Comparison of ENCODE assay signal across 19 cellular contexts in the genomic region with DNA sequence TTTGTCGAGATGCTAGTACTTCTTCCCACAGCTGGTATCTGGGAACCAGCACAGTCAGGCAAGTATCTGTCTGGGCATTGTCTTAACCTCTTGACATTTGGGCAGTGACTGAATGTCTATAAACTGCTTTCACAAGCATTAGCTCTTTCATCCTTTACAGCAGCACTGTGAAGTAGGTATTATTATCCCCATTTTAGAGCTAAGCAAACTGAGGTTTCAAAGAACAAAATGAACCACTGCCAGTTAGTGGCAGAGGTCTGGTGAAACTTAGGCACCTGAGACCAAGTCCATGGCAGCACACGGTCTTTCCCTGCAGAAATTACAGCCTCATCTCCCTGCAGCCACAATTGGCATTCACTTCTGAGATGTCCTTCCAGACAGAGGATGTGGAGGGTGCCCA.
DNase-seq lines count a peak whose midpoint lies in the region; ATAC-seq, FAIRE-seq and TF ChIP-seq lines count a peak whose summit lies in the region.
"Had no signal": no experiment of that assay in that cellular context is flagged by ENCODE, and none has a peak within 500 bp of the region (broad histone marks: within the 10 kb centered on the region; RNA-seq: fewer than 3 reads in every experiment).

No MANE protein-coding gene starts in this region.

- peaks cover 3% of the 10 kb centered on the region for H3K9me3 Mint-ChIP-seq in natural killer cell treated with Interleukin-12 subunit alpha and Interleukin-12 subunit beta and Interleukin-15 and Interleukin-18, amount 100 ng/mL, for 72 hours
- no peaks in the 10 kb centered on the region for H3K9me3 Mint-ChIP-seq in natural killer cell
- H3K9me3 Mint-ChIP-seq: CD8-positive, alpha-beta T cell; GM23338 had no signal

- POLR2A ChIA-PET in PC-9 (lab: Charles Lee; ENCODE audit: unreplicated experiment): no interaction called here
- POLR2A ChIA-PET in K562 (lab: Yijun Ruan, JAX): interaction anchor here (0.6 to 1.0 kb wide), 3 partner anchors 26 to 361 kb away, joined by 3 to 4 read pairs (median 3); no protein-coding TSS in a partner anchor

- TF ChIP-seq RAD21 in K562 (CRISPR knock-in tag; conservative IDR thresholded peaks at IDR 0.05 in 1 of 2, IDR thresholded peaks at IDR 0.05 in 1 of 2): no peak
- TF ChIP-seq RAD21 in neural cell (conservative IDR thresholded peaks at IDR 0.05): no peak

- no peak for ATAC-seq in natural killer cell treated with Interleukin-12 subunit alpha and Interleukin-12 subunit beta and Interleukin-15 and Interleukin-18, amount 100 ng/mL, for 72 hours
- no peak for ATAC-seq in natural killer cell
- no peak for ATAC-seq in K562
- ATAC-seq: CD8-positive, alpha-beta T cell had no signal

- 0% methylated on average over 2 of the region's 2 CpGs for WGBS in K562 (ENCODE audit: insufficient coverage, low coverage, missing lambda C conversion rate)

- BruUV-seq in PC-9 (replicated peaks; lab: Mats Ljungman, UMichigan) (no TSS peak), K562 (replicated peaks; lab: Mats Ljungman, UMichigan) (no TSS peak)

- H3K4me3 ChIP-seq in PC-9 (no peak overlapping the region), K562 (no peak overlapping the region), neural cell (ENCODE audit: low read length) (peak overlapping the region; percentile 41), Karpas-422 (ENCODE audit: low read length) (no peak overlapping the region)
- H3K4me3 ChIP-seq: BLaER1, GM23338, HAP-1 had no signal

- H3K9me2 ChIP-seq in PC-9 (ENCODE audit: insufficient read depth): no peaks in the 10 kb centered on the region
- H3K9me2 ChIP-seq in neural cell (ENCODE audit: insufficient read depth, low read length): no peaks in the 10 kb centered on the region
- H3K9me2 ChIP-seq in Karpas-422 (replicated peaks; ENCODE audit: insufficient read depth, low read length): no peaks in the 10 kb centered on the region

- H3K4me2 ChIP-seq in PC-9 (peak overlapping the region; percentile 68), K562 (ENCODE audit: insufficient read depth, low read length) (no peak overlapping the region), neural cell (ENCODE audit: low read length) (no peak overlapping the region), Karpas-422 (ENCODE audit: low read depth, low read length, poor library complexity, severe bottlenecking) (no peak overlapping the region)
- H3K4me2 ChIP-seq: BLaER1, GM23338 had no signal

- peak overlapping the region; percentile 53 for H3K27ac ChIP-seq in PC-9
- H3K27ac ChIP-seq in K562 (ENCODE audit: extremely low read depth, low read depth, low read length): no peak overlapping the region
- H3K27ac ChIP-seq in neural cell (ENCODE audit: low read length): peak overlapping the region; percentile 82
- no peak overlapping the region for H3K27ac ChIP-seq in Karpas-422 (ENCODE audit: low read length)
- H3K27ac ChIP-seq: BLaER1, C4-2B had no signal

- peak overlapping the region in 1 of 2 donors; percentile 20 for H3K27ac Mint-ChIP-seq in natural killer cell treated with Interleukin-12 subunit alpha and Interleukin-12 subunit beta and Interleukin-15 and Interleukin-18, amount 100 ng/mL, for 72 hours
- peak overlapping the region in 1 of 2 donors; percentile 38 for H3K27ac Mint-ChIP-seq in natural killer cell
- H3K27ac Mint-ChIP-seq: B cell; CD8-positive, alpha-beta T cell; GM23338 had no signal

- CTCF ChIA-PET in PC-9 (lab: Charles Lee) (no interaction called here), K562 (lab: Yijun Ruan, JAX; ENCODE audit: low intra/inter-chr PET ratio) (no interaction called here)

- H3K27me3 Mint-ChIP-seq in natural killer cell treated with Interleukin-12 subunit alpha and Interleukin-12 subunit beta and Interleukin-15 and Interleukin-18, amount 100 ng/mL, for 72 hours: peaks cover 0 to 2% of the 10 kb centered on the region in 2 donors
- H3K27me3 Mint-ChIP-seq in natural killer cell (ENCODE audit: low read depth in 2 of 2): no peaks in the 10 kb centered on the region

- no peak for FAIRE-seq in K562 (lab: Jason Lieb, UNC)
- FAIRE-seq: G401.6, H54 had no signal

- H3K36me3 Mint-ChIP-seq in natural killer cell treated with Interleukin-12 subunit alpha and Interleukin-12 subunit beta and Interleukin-15 and Interleukin-18, amount 100 ng/mL, for 72 hours: peaks cover 13% of the 10 kb centered on the region
- peaks cover 8% of the 10 kb centered on the region for H3K36me3 Mint-ChIP-seq in natural killer cell
- H3K36me3 Mint-ChIP-seq: CD4-positive, CD25-positive, alpha-beta regulatory T cell; CD8-positive, alpha-beta T cell had no signal

- no peak for TF ChIP-seq POLR2A in K562 (conservative IDR thresholded peaks at IDR 0.05)

- no peak for DNase-seq in natural killer cell treated with Interleukin-12 subunit alpha and Interleukin-12 subunit beta and Interleukin-15 and Interleukin-18, amount 100 ng/mL, for 72 hours (ENCODE audit: low spot score)
- DNase-seq in natural killer cell (no peak), PC-9 (peak in 1 of 2 experiments; percentile 20), K562 (ENCODE audit: extremely low read depth in 1 of 4, low spot score in 3 of 4) (no peak), Karpas-422 (no peak), HK-2 (ENCODE audit: unreplicated experiment) (no peak)
- no peak for DNase-seq in activated T-cell treated with anti-CD3 and anti-CD28 coated beads, Interleukin-2, amount 50 U/mL, for 48 hours
- DNase-seq: CD8-positive, alpha-beta T cell; DND-41 had no signal

- intact Hi-C loops in natural killer cell (cut with micrococcal nuclease) (no loop called here), PC-9 (cut with micrococcal nuclease; ENCODE audit: unreplicated experiment) (no loop called here), K562 (cut with micrococcal nuclease) (no loop called here)

- H3K79me2 ChIP-seq in PC-9 (ENCODE audit: low read depth) (no peaks in the 10 kb centered on the region), K562 (ENCODE audit: control insufficient read depth, insufficient read depth, low read length) (no peaks in the 10 kb centered on the region), neural cell (replicated peaks; ENCODE audit: insufficient read depth, low read length) (no peaks in the 10 kb centered on the region), Karpas-422 (ENCODE audit: low read length) (no peaks in the 10 kb centered on the region)

- no peak for TF ChIP-seq CTCF in natural killer cell (IDR thresholded peaks at IDR 0.05)
- TF ChIP-seq CTCF in PC-9 (conservative IDR thresholded peaks at IDR 0.05): no peak
- no peak for TF ChIP-seq CTCF in K562 (IDR thresholded peaks at IDR 0.05 in 2 of 3, conservative IDR thresholded peaks at IDR 0.05 in 1 of 3; ENCODE audit: insufficient read depth in 2 of 3, low read depth in 1 of 3, low read length in 3 of 3)
- TF ChIP-seq CTCF in neural cell (IDR thresholded peaks at IDR 0.05; ENCODE audit: poor library complexity, severe bottlenecking): no peak

- no peaks in the 10 kb centered on the region for H4K20me1 ChIP-seq in PC-9 (ENCODE audit: insufficient read depth)
- peaks cover 3% of the 10 kb centered on the region; the same call in 1 of the 2 replicates for H4K20me1 ChIP-seq in K562 (replicated peaks; ENCODE audit: control insufficient read depth, insufficient read depth, low read length)
- no peaks in the 10 kb centered on the region for H4K20me1 ChIP-seq in neural cell (ENCODE audit: insufficient read depth)
- H4K20me1 ChIP-seq in Karpas-422 (ENCODE audit: insufficient read depth, low read depth, low read length): no peaks in the 10 kb centered on the region
- H4K20me1 ChIP-seq: BLaER1 had no signal

- H3F3A ChIP-seq in PC-9 (ENCODE audit: insufficient read depth, low read depth): peaks cover 43% of the 10 kb centered on the region
- no peaks in the 10 kb centered on the region for H3F3A ChIP-seq in neural cell (ENCODE audit: insufficient read depth, low read length, poor library complexity, severe bottlenecking)

- H3K4me1 Mint-ChIP-seq in natural killer cell treated with Interleukin-12 subunit alpha and Interleukin-12 subunit beta and Interleukin-15 and Interleukin-18, amount 100 ng/mL, for 72 hours (ENCODE audit: low read depth in 2 of 2): peaks cover 46 to 52% of the 10 kb centered on the region in 2 donors
- H3K4me1 Mint-ChIP-seq in natural killer cell: peaks cover 57 to 77% of the 10 kb centered on the region in 2 donors
- H3K4me1 Mint-ChIP-seq: B cell; CD4-positive, CD25-positive, alpha-beta regulatory T cell had no signal

- peak overlapping the region; percentile 9 for H3K4me3 Mint-ChIP-seq in natural killer cell treated with Interleukin-12 subunit alpha and Interleukin-12 subunit beta and Interleukin-15 and Interleukin-18, amount 100 ng/mL, for 72 hours
- no peak overlapping the region for H3K4me3 Mint-ChIP-seq in natural killer cell
- H3K4me3 Mint-ChIP-seq: B cell; CD4-positive, CD25-positive, alpha-beta regulatory T cell; CD8-positive, alpha-beta T cell; GM23338 had no signal

- H3K27me3 ChIP-seq in PC-9 (ENCODE audit: insufficient read depth, low read depth) (no peaks in the 10 kb centered on the region), K562 (ENCODE audit: control insufficient read depth in 2 of 2, insufficient read depth in 2 of 2, low read length in 2 of 2) (peaks cover 3 to 52% of the 10 kb centered on the region in 2 experiments; a peak in 4 of 5 replicates), neural cell (ENCODE audit: insufficient read depth, low read depth, low read length) (no peaks in the 10 kb centered on the region), Karpas-422 (ENCODE audit: low read length) (no peaks in the 10 kb centered on the region)
- H3K27me3 ChIP-seq: BLaER1 had no signal

- TF ChIP-seq EP300 in K562 (IDR thresholded peaks at IDR 0.05; ENCODE audit: low read length) (no peak), neural cell (conservative IDR thresholded peaks at IDR 0.05; ENCODE audit: poor library complexity, severe bottlenecking) (no peak)

- in situ Hi-C loops in K562 (cut with MboI): no loop called here

- H3K36me3 ChIP-seq in PC-9 (ENCODE audit: low read depth) (no peaks in the 10 kb centered on the region), K562 (ENCODE audit: control insufficient read depth, insufficient read depth, low read length) (no peaks in the 10 kb centered on the region), neural cell (ENCODE audit: insufficient read depth, low read length) (no peaks in the 10 kb centered on the region), Karpas-422 (ENCODE audit: insufficient read depth, low read length) (no peaks in the 10 kb centered on the region)
- H3K36me3 ChIP-seq: BLaER1, HAP-1 had no signal

- H3K9me1 ChIP-seq in K562 (ENCODE audit: control insufficient read depth, insufficient read depth, low read length): no peaks in the 10 kb centered on the region

- H3K4me1 ChIP-seq in PC-9 (replicated peaks; ENCODE audit: insufficient read depth): peaks cover 63% of the 10 kb centered on the region
- H3K4me1 ChIP-seq in K562 (replicated peaks in 1 of 2; ENCODE audit: control insufficient read depth in 2 of 2, insufficient read depth in 2 of 2, low read length in 2 of 2): no peaks in the 10 kb centered on the region
- H3K4me1 ChIP-seq in Karpas-422 (ENCODE audit: low read length): no peaks in the 10 kb centered on the region
- H3K4me1 ChIP-seq: BLaER1, HAP-1 had no signal

- H2AFZ ChIP-seq in PC-9: no peak overlapping the region
- no peak overlapping the region for H2AFZ ChIP-seq in K562 (ENCODE audit: low read depth, low read length)
- H2AFZ ChIP-seq in neural cell (ENCODE audit: low read depth, low read length): no peak overlapping the region
- no peak overlapping the region for H2AFZ ChIP-seq in Karpas-422 (ENCODE audit: low read length)
- H2AFZ ChIP-seq: GM23338 had no signal

- no peaks in the 10 kb centered on the region for H3K9me3 ChIP-seq in PC-9 (ENCODE audit: insufficient read depth, low read depth)
- no peaks in the 10 kb centered on the region for H3K9me3 ChIP-seq in K562 (replicated peaks; ENCODE audit: control insufficient read depth, insufficient read depth, low read depth, low read length)
- H3K9me3 ChIP-seq in neural cell (ENCODE audit: low read length): no peaks in the 10 kb centered on the region
- H3K9me3 ChIP-seq in Karpas-422 (ENCODE audit: low read length): no peaks in the 10 kb centered on the region
- H3K9me3 ChIP-seq: BLaER1, Caco-2, HAP-1 had no signal

- H3K9ac ChIP-seq in K562 (ENCODE audit: insufficient read depth in 1 of 2, low read depth in 2 of 2, low read length in 2 of 2): no peak overlapping the region
- no peak overlapping the region for H3K9ac ChIP-seq in neural cell (ENCODE audit: low read length)
- H3K9ac ChIP-seq in Karpas-422 (ENCODE audit: low read length): no peak overlapping the region
- H3K9ac ChIP-seq: BLaER1 had no signal

Comparison
In these comparisons a context has a peak if more than half of its experiments do, and no peak if none do; other contexts are left out.
1. H3K27ac ChIP-seq: peak in PC-9 (single experiment) and neural cell (single experiment); none in K562 (single experiment) and Karpas-422 (single experiment).